ENCODE assay signal across 14 cellular contexts in the genomic region with DNA sequence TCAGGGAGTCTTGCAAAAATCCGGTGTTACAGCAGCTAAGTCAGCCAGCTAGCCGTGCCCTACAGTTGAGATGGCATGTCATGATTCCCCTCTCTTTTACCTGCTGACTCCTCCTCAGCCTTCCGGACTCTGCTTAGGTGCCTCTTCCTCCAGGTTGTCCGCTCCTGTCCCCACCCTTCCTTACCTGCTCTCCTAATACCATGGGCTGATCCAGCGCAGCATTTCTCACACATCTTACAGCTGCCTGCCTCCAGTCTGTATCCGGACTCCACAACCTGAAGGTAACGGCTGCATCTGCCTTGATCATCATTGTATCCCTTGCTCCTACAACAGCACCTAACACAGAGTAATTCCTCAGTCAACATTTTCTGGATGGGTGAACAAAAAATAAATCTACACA. TPM values are rescaled to one million over a fixed set of nuclear protein-coding genes. Genes with fewer than 3 reads are reported as not detected.
"Had no signal": no experiment of that assay in that cellular context is flagged by ENCODE, and none has a peak within 500 bp of the region (broad histone marks: within the 10 kb centered on the region; RNA-seq: fewer than 3 reads in every experiment).

No MANE protein-coding gene starts in this region.

RNA-seq across cellular contexts. Expression of a gene that starts 9.2 kb away (rescaled TPM):
- total RNA-seq: activated CD4-positive, alpha-beta memory T cell treated with anti-CD3 and anti-CD28 coated beads, Interleukin-2, amount 10 ng/mL, durations not matched to agents 7 days and 5 days; activated CD4-positive, alpha-beta T cell treated with anti-CD3 and anti-CD28 coated beads, Interleukin-2, amount 10 ng/mL, durations not matched to agents 7 days and 5 days; activated naive CD8-positive, alpha-beta T cell treated with anti-CD3 and anti-CD28 coated beads for 36 hours; cardiac septum; epithelial cell of proximal tubule; kidney epithelial cell; left lobe of liver; lung microvascular endothelial cell; mesenteric fat pad; mucosa of gallbladder; osteocyte; posterior vena cava; temporal lobe had no signal
- polyA plus RNA-seq: smooth muscle cell had no signal
